In genomic region chr5:44150075-44150723, GRCh38 we compare ENCODE assay signal across 11 cellular contexts.
"Had no signal": no experiment of that assay in that cellular context is flagged by ENCODE, and none has a peak within 500 bp of the region (broad histone marks: within the 10 kb centered on the region; RNA-seq: fewer than 3 reads in every experiment).

No MANE protein-coding gene starts in this region.

- H3K4me3 ChIP-seq: GM23248, GM23338, HAP-1 had no signal

- H3K27ac ChIP-seq: GM23248 had no signal

- H3K4me2 ChIP-seq: GM23338 had no signal

- H3K9ac ChIP-seq: GM23248 had no signal

- H2AFZ ChIP-seq: GM23248, GM23338 had no signal

- H3K9me3 ChIP-seq: HAP-1 had no signal

- DNase-seq: GM23248, GOT3, H7, H9, HCEC 1CT, HFFc6 had no signal

- H3K36me3 ChIP-seq: HAP-1 had no signal

- ATAC-seq: GM23338, HCT116 had no signal

- H3K4me1 ChIP-seq: HAP-1 had no signal

- FAIRE-seq: H1, H54 had no signal
